Comparison of ENCODE assay signal across 21 cellular contexts in the genomic region with DNA sequence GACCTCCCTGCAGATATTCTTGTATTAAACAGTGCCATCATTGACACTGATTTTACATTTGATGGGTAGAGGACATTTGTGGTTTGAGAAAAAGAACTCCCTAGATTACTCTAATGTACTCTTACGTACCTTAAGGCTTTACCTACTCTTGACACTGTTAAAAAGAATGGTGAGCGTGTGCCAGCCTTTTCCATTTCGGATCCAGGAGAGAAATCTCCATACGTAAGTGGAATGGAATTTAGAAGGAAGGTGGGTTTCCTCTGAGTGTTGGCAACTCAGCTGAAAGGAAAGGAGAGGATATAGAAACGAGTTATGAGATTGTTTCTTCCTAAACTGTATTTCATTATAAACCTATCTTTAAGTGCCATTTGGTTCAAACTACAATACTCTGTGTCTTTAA. TPM values are rescaled to one million over a fixed set of nuclear protein-coding genes. Genes with fewer than 3 reads are reported as not detected.
DNase-seq lines count a peak whose midpoint lies in the region; ATAC-seq and TF ChIP-seq lines count a peak whose summit lies in the region.
"Had no signal": no experiment of that assay in that cellular context is flagged by ENCODE, and none has a peak within 500 bp of the region (broad histone marks: within the 10 kb centered on the region; RNA-seq: fewer than 3 reads in every experiment).

No MANE protein-coding gene starts in this region.

- no peaks in the 10 kb centered on the region for H3K27me3 ChIP-seq in effector memory CD4-positive, alpha-beta T cell (replicated peaks; ENCODE audit: control insufficient read depth, insufficient read depth, low read length, poor library complexity, severe bottlenecking)
- no peaks in the 10 kb centered on the region for H3K27me3 ChIP-seq in spleen (replicated peaks in 1 of 7)
- H3K27me3 ChIP-seq: BLaER1, MG63 had no signal

- no peak for TF ChIP-seq CTCF in spleen (IDR thresholded peaks at IDR 0.05 in 8 of 11, conservative IDR thresholded peaks at IDR 0.05 in 3 of 11)

- no peak overlapping the region for H3K4me3 Mint-ChIP-seq in stimulated activated effector memory CD8-positive, alpha-beta T cell treated with anti-CD3 and anti-CD28 coated beads, Interleukin-12 subunit alpha, Interleukin-12 subunit beta, amount 100 ng/mL, for 72 hours
- H3K4me3 Mint-ChIP-seq: CD4-positive, alpha-beta T cell had no signal

- peaks cover 6% of the 10 kb centered on the region for H3K4me1 ChIP-seq in effector memory CD4-positive, alpha-beta T cell (ENCODE audit: control insufficient read depth, insufficient read depth, low read length, poor library complexity, severe bottlenecking)
- H3K4me1 ChIP-seq in spleen, result peaks cover under 1 to 91% (median 40%) of the 10 kb centered on the region in 6 donors
- H3K4me1 ChIP-seq: BLaER1 had no signal

- peaks cover 37% of the 10 kb centered on the region for H3K36me3 ChIP-seq in effector memory CD4-positive, alpha-beta T cell (ENCODE audit: control insufficient read depth, insufficient read depth, low read length)
- peaks cover 0 to 93% (median 43%) of the 10 kb centered on the region in 6 donors for H3K36me3 ChIP-seq in spleen

- no peak for ATAC-seq in stimulated activated effector memory CD8-positive, alpha-beta T cell treated with anti-CD3 and anti-CD28 coated beads, Interleukin-12 subunit alpha, Interleukin-12 subunit beta, amount 100 ng/mL, for 72 hours
- no peak for ATAC-seq in HG03457 (IDR thresholded peaks at IDR 0.05; ENCODE audit: unreplicated experiment)

- H3K27ac Mint-ChIP-seq in stimulated activated effector memory CD8-positive, alpha-beta T cell treated with anti-CD3 and anti-CD28 coated beads, Interleukin-12 subunit alpha, Interleukin-12 subunit beta, amount 100 ng/mL, for 72 hours, result peak overlapping the region; percentile 41
- H3K27ac Mint-ChIP-seq: CD4-positive, alpha-beta T cell had no signal

- H3K9me3 Mint-ChIP-seq in stimulated activated effector memory CD8-positive, alpha-beta T cell treated with anti-CD3 and anti-CD28 coated beads, Interleukin-12 subunit alpha, Interleukin-12 subunit beta, amount 100 ng/mL, for 72 hours, result no peaks in the 10 kb centered on the region
- H3K9me3 Mint-ChIP-seq: CD4-positive, alpha-beta T cell had no signal

- H3K9me3 ChIP-seq in effector memory CD4-positive, alpha-beta T cell (ENCODE audit: control insufficient read depth, low read length), result no peaks in the 10 kb centered on the region
- no peaks in the 10 kb centered on the region for H3K9me3 ChIP-seq in spleen
- H3K9me3 ChIP-seq: BLaER1, MG63 had no signal

- H3K4me1 Mint-ChIP-seq in stimulated activated effector memory CD8-positive, alpha-beta T cell treated with anti-CD3 and anti-CD28 coated beads, Interleukin-12 subunit alpha, Interleukin-12 subunit beta, amount 100 ng/mL, for 72 hours, result peaks cover 36% of the 10 kb centered on the region

- intact Hi-C loops in spleen (cut with DNase I; ENCODE audit: low total_unique reads), result no loop called here

- 83 to 91% (median 87%) methylated on average over 5 of the region's 5 CpGs for WGBS in spleen, 5 donors

- TF ChIP-seq POLR2A in spleen (IDR thresholded peaks at IDR 0.05), result no peak

- no peak overlapping the region for H3K4me3 ChIP-seq in effector memory CD4-positive, alpha-beta T cell (ENCODE audit: insufficient read depth, low read depth, low read length, poor library complexity, severe bottlenecking)
- H3K4me3 ChIP-seq in spleen, result no peak overlapping the region
- H3K4me3 ChIP-seq: BLaER1, MG63 had no signal

- no peak overlapping the region for H3K27ac ChIP-seq in effector memory CD4-positive, alpha-beta T cell (ENCODE audit: insufficient read depth, low read length, poor library complexity, severe bottlenecking)
- no peak overlapping the region for H3K27ac ChIP-seq in spleen
- H3K27ac ChIP-seq: BLaER1 had no signal

- peaks cover 100% of the 10 kb centered on the region for H3K36me3 Mint-ChIP-seq in stimulated activated effector memory CD8-positive, alpha-beta T cell treated with anti-CD3 and anti-CD28 coated beads, Interleukin-12 subunit alpha, Interleukin-12 subunit beta, amount 100 ng/mL, for 72 hours

- peak; percentile 80 for DNase-seq in NCI-H226
- DNase-seq in amniotic epithelial cell (ENCODE audit: low read depth), result peak; percentile 53
- peak; percentile 50 to 60 for DNase-seq in lung microvascular endothelial cell (ENCODE audit: low read depth in 2 of 2)
- no peak for DNase-seq in stimulated activated effector memory CD8-positive, alpha-beta T cell treated with anti-CD3 and anti-CD28 coated beads, Interleukin-12 subunit alpha, Interleukin-12 subunit beta, amount 100 ng/mL, for 72 hours (ENCODE audit: low spot score in 2 of 2)
- DNase-seq in effector memory CD4-positive, alpha-beta T cell, result no peak
- no peak for DNase-seq in spleen
- DNase-seq: ACHN; CD4-positive, alpha-beta T cell; COR-L47; DMS79; Kasumi-1; MG63; NCI-H1417; NCI-H1694 treated with DMSO at 0.1 percent for 48 hours; NCI-H2081 treated with DMSO at 0.1 percent for 48 hours; NCI-H2171 treated with DMSO at 0.1 percent for 48 hours; NCI-H446; NCI-H526; Right ventricle myocardium superior had no signal

RNA-seq across cellular contexts. Expression of a gene that starts 40.9 kb away (rescaled TPM):
- total RNA-seq in lung microvascular endothelial cell (212 and 217 TPM in 2 replicates), spleen (100 to 1,000 TPM in 3 of 7 donors, 10 to 100 TPM in 4; 77.1 to 192 (median 94.6) TPM)
- 10 to 100 TPM in 1 of 3 donors, 1 to 10 TPM in 2; 5.7 to 11.5 (median 8.7) TPM for polyA plus RNA-seq in spleen

Comparison
In these comparisons a context has a peak if more than half of its experiments do, and no peak if none do; other contexts are left out.
1. DNase-seq: peak in NCI-H226 (single experiment), amniotic epithelial cell (single experiment) and lung microvascular endothelial cell (2 of 2); none in stimulated activated effector memory CD8-positive, alpha-beta T cell treated with anti-CD3 and anti-CD28 coated beads, Interleukin-12 subunit alpha, Interleukin-12 subunit beta, amount 100 ng/mL, for 72 hours (0 of 2), effector memory CD4-positive, alpha-beta T cell (0 of 3) and spleen (single experiment).